Comparison of ENCODE assay signal across 8 cellular contexts in the genomic region with DNA sequence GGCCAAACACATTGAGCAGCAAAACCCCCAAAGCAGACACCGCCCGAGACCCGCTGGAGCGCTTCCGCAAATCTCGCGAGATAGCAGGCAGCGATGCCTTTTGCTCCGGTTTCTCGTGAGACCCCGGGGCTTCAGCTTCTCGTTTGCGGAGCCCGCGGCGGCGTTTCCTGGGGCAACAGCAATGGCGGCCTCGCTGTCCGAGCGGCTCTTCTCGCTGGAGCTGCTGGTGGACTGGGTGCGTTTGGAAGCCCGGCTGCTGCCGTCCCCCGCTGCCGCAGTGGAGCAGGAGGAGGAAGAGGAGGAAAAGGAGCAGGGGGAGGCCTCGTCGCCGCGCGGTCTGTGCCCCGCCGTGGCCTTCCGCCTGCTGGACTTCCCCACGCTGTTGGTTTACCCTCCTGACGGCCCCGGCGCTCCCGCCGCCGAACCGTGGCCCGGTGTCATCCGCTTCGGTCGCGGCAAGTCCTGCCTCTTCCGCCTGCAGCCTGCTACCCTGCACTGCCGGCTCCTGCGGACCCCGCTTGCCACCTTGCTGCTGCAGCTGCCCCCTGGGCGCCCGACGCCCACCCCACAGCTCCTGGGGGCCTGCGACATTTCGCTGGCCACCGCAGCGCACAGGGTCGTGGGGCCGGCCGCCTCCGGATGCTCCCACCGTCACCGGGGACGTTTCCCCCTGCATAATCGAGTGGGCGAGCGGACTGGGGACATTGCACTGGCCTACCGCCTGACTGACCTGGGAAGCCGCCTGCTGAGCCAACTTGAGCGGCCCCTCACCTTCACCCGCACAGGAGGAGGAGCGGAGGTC. TPM values are rescaled to one million over a fixed set of nuclear protein-coding genes. Genes with fewer than 3 reads are reported as not detected.
DNase-seq lines count a peak whose midpoint lies in the region; ATAC-seq and TF ChIP-seq lines count a peak whose summit lies in the region.

A gene with protein sequence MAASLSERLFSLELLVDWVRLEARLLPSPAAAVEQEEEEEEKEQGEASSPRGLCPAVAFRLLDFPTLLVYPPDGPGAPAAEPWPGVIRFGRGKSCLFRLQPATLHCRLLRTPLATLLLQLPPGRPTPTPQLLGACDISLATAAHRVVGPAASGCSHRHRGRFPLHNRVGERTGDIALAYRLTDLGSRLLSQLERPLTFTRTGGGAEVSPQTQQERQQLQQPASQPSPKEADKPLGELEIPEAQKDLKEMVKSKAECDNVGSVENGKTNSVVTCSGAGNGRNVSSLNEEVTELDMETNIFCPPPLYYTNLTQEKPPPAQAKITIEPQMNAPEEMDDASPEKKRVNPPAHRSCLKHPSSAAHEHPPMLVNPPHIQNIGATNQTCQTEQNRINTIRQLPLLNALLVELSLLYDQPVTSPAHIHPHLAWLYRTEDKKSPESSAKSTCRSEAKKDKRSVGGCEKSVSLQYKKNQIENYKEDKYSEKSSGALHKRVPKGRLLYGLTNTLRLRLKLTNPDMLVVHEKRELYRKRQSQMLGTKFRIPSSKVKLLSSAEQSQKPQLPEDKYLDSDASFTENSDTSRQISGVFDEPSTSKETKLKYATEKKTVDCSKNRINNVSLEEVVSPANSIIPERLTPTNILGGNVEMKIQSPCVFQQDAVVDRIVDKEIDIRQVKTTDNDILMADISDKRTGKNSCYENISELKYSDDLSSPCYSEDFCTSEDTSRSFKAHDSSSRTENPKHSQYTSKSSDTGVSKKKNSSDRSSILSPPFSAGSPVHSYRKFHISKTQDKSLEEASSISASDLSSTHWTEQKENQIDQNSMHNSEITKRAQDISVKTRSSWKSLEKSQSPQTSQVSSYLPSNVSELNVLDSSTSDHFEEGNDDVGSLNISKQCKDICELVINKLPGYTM (plus strand): TSS at position 148 of the 802 bp plus-strand sequence. CDS start 34 bp downstream, at position 182.

- no peaks in the 10 kb centered on the region for H3K36me3 ChIP-seq in mucosa of descending colon (ENCODE audit: low read depth)

- no peaks in the 10 kb centered on the region for H3K9me3 ChIP-seq in mucosa of descending colon

- peak within 1 kb of the TSS; percentile 72 for H3K4me3 ChIP-seq in epithelial cell of esophagus (ENCODE audit: low read length)
- peak within 1 kb of the TSS; percentile 46 for H3K4me3 ChIP-seq in mucosa of descending colon

- intact Hi-C loops in mucosa of descending colon (cut with DNase I, micrococcal nuclease) = no loop called here

- DNase-seq in NCI-H748 treated with DMSO at 0.1 percent for 48 hours (lab: John Stamatoyannopoulos, UW) = peak; percentile 67
- DNase-seq in activated T-cell treated with anti-CD3 and anti-CD28 coated beads for 4 hours = peak; percentile 49
- DNase-seq in epithelial cell of esophagus (ENCODE audit: low read depth) = peak; percentile 59
- DNase-seq in mucosa of descending colon = peak; percentile 74 to 82 (median 79)
- peak; percentile 28 to 43 for DNase-seq in stimulated activated CD8-positive, alpha-beta memory T cell treated with anti-CD3 and anti-CD28 coated beads, Interleukin-2, amount 100 ng/mL, for 1 hour (ENCODE audit: low read depth in 2 of 2)
- no peak for DNase-seq in NCI-H2196 (lab: John Stamatoyannopoulos, UW; ENCODE audit: unreplicated experiment)

- ATAC-seq in GM18858 (IDR thresholded peaks at IDR 0.05; ENCODE audit: unreplicated experiment) = peak; percentile 72
- ATAC-seq in HG03095 (IDR thresholded peaks at IDR 0.05; ENCODE audit: unreplicated experiment) = peak; percentile 87
- ATAC-seq in mucosa of descending colon = peak; percentile 86

- peaks cover 6% of the 10 kb centered on the region for H3K4me1 ChIP-seq in mucosa of descending colon (ENCODE audit: low read depth)

- TF ChIP-seq CTCF in epithelial cell of esophagus (IDR thresholded peaks at IDR 0.05; ENCODE audit: insufficient read depth, low read depth, low read length, missing control alignments) (no peak), mucosa of descending colon (IDR thresholded peaks at IDR 0.05) (no peak)

RNA-seq across cellular contexts. Expression of the gene that starts here (rescaled TPM):
- total RNA-seq in mucosa of descending colon = 1 to 10 TPM; 1.6 to 4.3 (median 2.2) TPM
